ENCODE assay signal across 8 cellular contexts in the genomic region with DNA sequence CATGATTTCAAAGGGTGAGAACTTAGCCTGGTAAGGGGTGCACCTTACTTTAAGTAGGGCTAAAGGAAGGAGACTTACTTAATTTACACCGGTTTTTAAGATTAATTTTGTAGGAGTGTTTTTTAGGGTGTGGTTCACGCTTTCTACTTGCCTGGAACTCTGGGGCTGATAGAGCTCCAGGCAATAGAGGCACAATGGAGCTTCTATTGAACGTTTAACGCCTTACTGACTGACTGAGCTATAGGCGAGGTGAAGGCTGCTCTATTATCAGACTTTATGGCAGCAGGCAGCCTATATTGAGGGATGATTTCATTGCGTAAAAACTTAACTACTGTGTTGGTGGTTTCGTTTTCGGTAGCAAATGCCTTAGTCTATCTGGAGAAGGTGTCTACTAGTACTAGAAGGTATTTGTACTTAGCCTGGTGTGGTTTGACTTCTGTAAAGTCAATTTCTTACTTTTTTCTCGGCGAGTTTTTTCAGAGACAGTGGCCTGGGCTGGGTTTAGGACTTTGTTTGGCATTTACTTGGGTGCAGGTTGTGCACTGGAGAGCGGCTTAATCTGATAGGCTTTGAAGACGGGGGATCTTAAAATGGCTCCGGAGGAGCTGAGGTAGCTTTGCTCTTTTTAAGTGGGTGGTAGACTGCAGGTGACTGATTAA.
DNase-seq lines count a peak whose midpoint lies in the region; ATAC-seq, FAIRE-seq and TF ChIP-seq lines count a peak whose summit lies in the region.
"Not testable (repeated sequence)": the region's sequence is repeated elsewhere in the genome, so short reads cannot be mapped to it uniquely, and the experiment has no call there.

No MANE protein-coding gene starts in this region.

- not testable (repeated sequence) for H3F3A ChIP-seq in neural progenitor cell (ENCODE audit: low read depth)

- not testable (repeated sequence) for H3K27ac Mint-ChIP-seq in Calu3 (ENCODE audit: unreplicated experiment)
- H3K27ac Mint-ChIP-seq in activated CD8-positive, alpha-beta T cell treated with anti-CD3 and anti-CD28 coated beads, Interleukin-2, amount 10 ng/mL, durations not matched to agents 7 days and 5 days, result peak overlapping the region; percentile 56
- peak overlapping the region; percentile 96 for H3K27ac Mint-ChIP-seq in activated naive CD4-positive, alpha-beta T cell treated with anti-CD3 and anti-CD28 coated beads, Interleukin-2, amount 50 U/mL, for 24 hours
- peak overlapping the region; percentile 94 for H3K27ac Mint-ChIP-seq in central memory CD8-positive, alpha-beta T cell (ENCODE audit: low read depth)
- peak overlapping the region; percentile 55 for H3K27ac Mint-ChIP-seq in neural progenitor cell

- ATAC-seq in activated CD8-positive, alpha-beta T cell treated with anti-CD3 and anti-CD28 coated beads, Interleukin-2, amount 10 ng/mL, durations not matched to agents 7 days and 5 days; central memory CD8-positive, alpha-beta T cell (replicated peaks; ENCODE audit: extremely low read depth, poor library complexity, severe bottlenecking); upper lobe of right lung: not testable (repeated sequence)

- H3K9ac ChIP-seq in keratinocyte (ENCODE audit: control insufficient read depth, extremely low read depth, insufficient read depth, low read length), result peak overlapping the region; percentile 28
- not testable (repeated sequence) for H3K9ac ChIP-seq in neural progenitor cell

- POLR2A ChIA-PET in activated CD8-positive, alpha-beta T cell treated with anti-CD3 and anti-CD28 coated beads, Interleukin-2, amount 10 ng/mL, durations not matched to agents 7 days and 5 days (lab: Charles Lee), result not testable (repeated sequence)

- H3K4me2 ChIP-seq in keratinocyte (ENCODE audit: control insufficient read depth, extremely low read depth, insufficient read depth, low read depth, low read length) (peak overlapping the region; percentile 79), neural progenitor cell (peak overlapping the region; percentile 45)

- H3K36me3 ChIP-seq in SJCRH30; keratinocyte (ENCODE audit: control insufficient read depth in 2 of 2, extremely low read depth in 1 of 2, insufficient read depth in 2 of 2, low read length in 2 of 2); neural progenitor cell; upper lobe of right lung: not testable (repeated sequence)

- H3K27ac ChIP-seq in SJCRH30; keratinocyte (ENCODE audit: control insufficient read depth, insufficient read depth, low read length); neural progenitor cell: not testable (repeated sequence)
- H3K27ac ChIP-seq in upper lobe of right lung, result peak overlapping the region; percentile 42

- CTCF ChIA-PET in Calu3 (lab: Charles Lee), result not testable (repeated sequence)
- CTCF ChIA-PET in activated CD8-positive, alpha-beta T cell treated with anti-CD3 and anti-CD28 coated beads, Interleukin-2, amount 10 ng/mL, durations not matched to agents 7 days and 5 days (lab: Charles Lee), result interaction anchor here (1.0 kb wide), 1 partner anchor 71 kb away, joined by 4 read pairs; no protein-coding TSS in a partner anchor

- H2AFZ ChIP-seq in keratinocyte (ENCODE audit: control insufficient read depth, low read length), result peak overlapping the region; percentile 65
- H2AFZ ChIP-seq in neural progenitor cell (replicated peaks), result peak overlapping the region; percentile 26

- not testable (repeated sequence) for H3K9me1 ChIP-seq in keratinocyte (ENCODE audit: control insufficient read depth, extremely low read depth, insufficient read depth, low read length)

- H3K36me3 Mint-ChIP-seq in Calu3 (ENCODE audit: insufficient read depth, unreplicated experiment); activated CD8-positive, alpha-beta T cell treated with anti-CD3 and anti-CD28 coated beads, Interleukin-2, amount 10 ng/mL, durations not matched to agents 7 days and 5 days (ENCODE audit: low read depth); activated naive CD4-positive, alpha-beta T cell treated with anti-CD3 and anti-CD28 coated beads, Interleukin-2, amount 50 U/mL, for 24 hours; central memory CD8-positive, alpha-beta T cell (ENCODE audit: insufficient read depth); neural progenitor cell: not testable (repeated sequence)

- H3K27me3 Mint-ChIP-seq in Calu3 (ENCODE audit: unreplicated experiment), result peaks cover 85% of the 10 kb centered on the region
- peaks cover 26% of the 10 kb centered on the region for H3K27me3 Mint-ChIP-seq in activated CD8-positive, alpha-beta T cell treated with anti-CD3 and anti-CD28 coated beads, Interleukin-2, amount 10 ng/mL, durations not matched to agents 7 days and 5 days (ENCODE audit: low read depth)
- H3K27me3 Mint-ChIP-seq in activated naive CD4-positive, alpha-beta T cell treated with anti-CD3 and anti-CD28 coated beads, Interleukin-2, amount 50 U/mL, for 24 hours; neural progenitor cell (ENCODE audit: insufficient read depth, low read depth): not testable (repeated sequence)
- H3K27me3 Mint-ChIP-seq in central memory CD8-positive, alpha-beta T cell, result peaks cover 33% of the 10 kb centered on the region

- not testable (repeated sequence) for FAIRE-seq in keratinocyte (lab: Jason Lieb, UNC)

- H3K9me3 Mint-ChIP-seq in Calu3 (ENCODE audit: low read depth, unreplicated experiment); activated CD8-positive, alpha-beta T cell treated with anti-CD3 and anti-CD28 coated beads, Interleukin-2, amount 10 ng/mL, durations not matched to agents 7 days and 5 days (ENCODE audit: insufficient read depth); activated naive CD4-positive, alpha-beta T cell treated with anti-CD3 and anti-CD28 coated beads, Interleukin-2, amount 50 U/mL, for 24 hours; central memory CD8-positive, alpha-beta T cell; neural progenitor cell: not testable (repeated sequence)

- not testable (repeated sequence) for TF ChIP-seq CTCF in Calu3 (IDR thresholded peaks at IDR 0.05; ENCODE audit: unreplicated experiment); keratinocyte (optimal IDR thresholded peaks at IDR 0.05 in 1 of 3, IDR thresholded peaks at IDR 0.05 in 1 of 3, conservative IDR thresholded peaks at IDR 0.05 in 1 of 3; ENCODE audit: extremely low read depth in 1 of 3, insufficient read depth in 2 of 3, low read length in 3 of 3); neural progenitor cell (IDR thresholded peaks at IDR 0.05); upper lobe of right lung (IDR thresholded peaks at IDR 0.05)

- H3K4me3 Mint-ChIP-seq in Calu3 (ENCODE audit: low read depth, unreplicated experiment), result peak overlapping the region; percentile 47
- H3K4me3 Mint-ChIP-seq in activated CD8-positive, alpha-beta T cell treated with anti-CD3 and anti-CD28 coated beads, Interleukin-2, amount 10 ng/mL, durations not matched to agents 7 days and 5 days, result peak overlapping the region; percentile 39
- H3K4me3 Mint-ChIP-seq in activated naive CD4-positive, alpha-beta T cell treated with anti-CD3 and anti-CD28 coated beads, Interleukin-2, amount 50 U/mL, for 24 hours, result peak overlapping the region; percentile 86
- H3K4me3 Mint-ChIP-seq in central memory CD8-positive, alpha-beta T cell, result peak overlapping the region; percentile 75
- H3K4me3 Mint-ChIP-seq in neural progenitor cell, result not testable (repeated sequence)

- intact Hi-C loops in Calu3 (cut with micrococcal nuclease; ENCODE audit: unreplicated experiment); upper lobe of right lung (cut with DNase I): not testable (repeated sequence)

- not testable (repeated sequence) for H4K20me1 ChIP-seq in keratinocyte (ENCODE audit: control insufficient read depth, extremely low read depth, insufficient read depth, low read length); neural progenitor cell (ENCODE audit: low read depth)

- not testable (repeated sequence) for H3K27me3 ChIP-seq in SJCRH30; keratinocyte (ENCODE audit: control insufficient read depth, extremely low read depth, insufficient read depth, low read length); neural progenitor cell; upper lobe of right lung

- not testable (repeated sequence) for H3K4me1 Mint-ChIP-seq in Calu3 (ENCODE audit: low read depth, unreplicated experiment)
- H3K4me1 Mint-ChIP-seq in activated CD8-positive, alpha-beta T cell treated with anti-CD3 and anti-CD28 coated beads, Interleukin-2, amount 10 ng/mL, durations not matched to agents 7 days and 5 days (ENCODE audit: low read depth), result peaks cover 11% of the 10 kb centered on the region
- peaks cover 38% of the 10 kb centered on the region for H3K4me1 Mint-ChIP-seq in activated naive CD4-positive, alpha-beta T cell treated with anti-CD3 and anti-CD28 coated beads, Interleukin-2, amount 50 U/mL, for 24 hours
- peaks cover 11% of the 10 kb centered on the region for H3K4me1 Mint-ChIP-seq in central memory CD8-positive, alpha-beta T cell
- peaks cover 49% of the 10 kb centered on the region for H3K4me1 Mint-ChIP-seq in neural progenitor cell

- not testable (repeated sequence) for H3K4me1 ChIP-seq in SJCRH30; keratinocyte (ENCODE audit: control insufficient read depth, extremely low read depth, insufficient read depth, low read length); upper lobe of right lung
- H3K4me1 ChIP-seq in neural progenitor cell, result peaks cover 14% of the 10 kb centered on the region

- not testable (repeated sequence) for DNase-seq in Calu3; SJCRH30; activated CD8-positive, alpha-beta T cell treated with anti-CD3 and anti-CD28 coated beads, Interleukin-2, amount 10 ng/mL, durations not matched to agents 7 days and 5 days; central memory CD8-positive, alpha-beta T cell (ENCODE audit: low spot score in 2 of 2); keratinocyte (ENCODE audit: low read depth, low spot score); neural progenitor cell (ENCODE audit: low spot score); upper lobe of right lung

- H3K9me3 ChIP-seq in SJCRH30 (replicated peaks); keratinocyte (ENCODE audit: control insufficient read depth, low read depth, low read length); neural progenitor cell (ENCODE audit: low read depth); upper lobe of right lung: not testable (repeated sequence)

- BruUV-seq in Calu3 (replicated peaks; lab: Mats Ljungman, UMichigan), result not testable (repeated sequence)

- dilution Hi-C loops in keratinocyte (cut with MboI; ENCODE audit: extremely low pct_ligation_motif_present, low sequenced_read_pairs), result not testable (repeated sequence)

- peak overlapping the region; percentile 22; the same call in 1 of the 2 replicates for H3K4me3 ChIP-seq in SJCRH30
- H3K4me3 ChIP-seq in keratinocyte (ENCODE audit: control insufficient read depth in 2 of 3, extremely low read depth in 1 of 3, insufficient read depth in 2 of 3, low read depth in 1 of 3, low read length in 3 of 3), result peak overlapping the region; percentile 13 to 46 (median 44)
- H3K4me3 ChIP-seq in neural progenitor cell, result not testable (repeated sequence)
- peak overlapping the region; percentile 10 for H3K4me3 ChIP-seq in upper lobe of right lung

- H3K79me2 ChIP-seq in keratinocyte (ENCODE audit: control insufficient read depth, insufficient read depth, low read length); neural progenitor cell (ENCODE audit: low read depth): not testable (repeated sequence)
